ENCODE assay signal across 1 cellular context in genomic region chr1:50599546-50599945, GRCh38.
A peak's percentile ranks its signal among the peaks of the same experiment; 100 is the strongest.
TF ChIP-seq lines count a peak whose summit lies in the region.

No MANE protein-coding gene starts in this region.

TF ChIP-seq in K562, 482 proteins besides CTCF, POLR2A, EP300 and RAD21 (continued from another document):
- TF ChIP-seq POLR2B (IDR thresholded peaks at IDR 0.05; ENCODE audit: low read depth, partially characterized antibody) (no peak), ZNF384 (IDR thresholded peaks at IDR 0.05; ENCODE audit: low read depth, low read length) (no peak), SNAPC5 (CRISPR knock-in tag; IDR thresholded peaks at IDR 0.05) (no peak), HMG20A (CRISPR knock-in tag; conservative IDR thresholded peaks at IDR 0.05) (no peak), MAFG (tag; conservative IDR thresholded peaks at IDR 0.05) (peak; percentile 84), ZKSCAN3 (CRISPR knock-in tag; IDR thresholded peaks at IDR 0.05) (no peak), BCLAF1 (IDR thresholded peaks at IDR 0.05; ENCODE audit: borderline replicate concordance in 1 of 2, control insufficient read depth in 1 of 2, low read depth in 2 of 2, low read length in 1 of 2) (no peak), TAF7 (tag; IDR thresholded peaks at IDR 0.05) (no peak), CLOCK (CRISPR knock-in tag; IDR thresholded peaks at IDR 0.05; ENCODE audit: borderline replicate concordance) (no peak), CSDE1 (IDR thresholded peaks at IDR 0.05) (no peak), CXXC5 (CRISPR knock-in tag; IDR thresholded peaks at IDR 0.05) (no peak), MAFK (IDR thresholded peaks at IDR 0.05; ENCODE audit: low read length) (peak; percentile 68), PHF20 (IDR thresholded peaks at IDR 0.05; ENCODE audit: partially characterized antibody) (no peak), MCM5 (IDR thresholded peaks at IDR 0.05; ENCODE audit: low read depth) (no peak), TSHZ1 (CRISPR knock-in tag; IDR thresholded peaks at IDR 0.05) (no peak), TSC22D4 (tag; IDR thresholded peaks at IDR 0.05) (no peak), TFAP4 (CRISPR knock-in tag; IDR thresholded peaks at IDR 0.05; ENCODE audit: borderline replicate concordance) (no peak), ZNF707 (CRISPR knock-in tag; conservative IDR thresholded peaks at IDR 0.05) (no peak), MXD1 (CRISPR knock-in tag; IDR thresholded peaks at IDR 0.05; ENCODE audit: borderline replicate concordance, poor library complexity, severe bottlenecking) (no peak), ZKSCAN1 (IDR thresholded peaks at IDR 0.05; ENCODE audit: low read depth, low read length) (no peak), C11orf30 (IDR thresholded peaks at IDR 0.05; ENCODE audit: low read depth) (peak; percentile 83), CUX1 (CRISPR knock-in tag; IDR thresholded peaks at IDR 0.05) (no peak), ZNF589 (CRISPR knock-in tag; IDR thresholded peaks at IDR 0.05; ENCODE audit: low read depth) (no peak), KDM2B (CRISPR knock-in tag; IDR thresholded peaks at IDR 0.05) (no peak), GATAD2B (IDR thresholded peaks at IDR 0.05; ENCODE audit: borderline replicate concordance) (no peak), FOXA1 (IDR thresholded peaks at IDR 0.05; ENCODE audit: borderline replicate concordance) (no peak), NFYB (IDR thresholded peaks at IDR 0.05; ENCODE audit: extremely low read depth, insufficient read length) (no peak), ZNF347 (CRISPR knock-in tag; IDR thresholded peaks at IDR 0.05; ENCODE audit: low read depth) (no peak), MAX (CRISPR knock-in tag; IDR thresholded peaks at IDR 0.05) (no peak), ZNF449 (CRISPR knock-in tag; IDR thresholded peaks at IDR 0.05) (no peak), ZNF3 (CRISPR knock-in tag; IDR thresholded peaks at IDR 0.05) (no peak), HLTF (IDR thresholded peaks at IDR 0.05) (no peak), FOXJ2 (tag; IDR thresholded peaks at IDR 0.05) (no peak), MAFF (IDR thresholded peaks at IDR 0.05; ENCODE audit: low read length) (peak; percentile 80), TOE1 (IDR thresholded peaks at IDR 0.05; ENCODE audit: borderline replicate concordance) (no peak), TOE1 (CRISPR knock-in tag; IDR thresholded peaks at IDR 0.05; ENCODE audit: borderline replicate concordance, low read depth) (no peak)
